24 cellular contexts compared by ENCODE assay signal in the genomic region with DNA sequence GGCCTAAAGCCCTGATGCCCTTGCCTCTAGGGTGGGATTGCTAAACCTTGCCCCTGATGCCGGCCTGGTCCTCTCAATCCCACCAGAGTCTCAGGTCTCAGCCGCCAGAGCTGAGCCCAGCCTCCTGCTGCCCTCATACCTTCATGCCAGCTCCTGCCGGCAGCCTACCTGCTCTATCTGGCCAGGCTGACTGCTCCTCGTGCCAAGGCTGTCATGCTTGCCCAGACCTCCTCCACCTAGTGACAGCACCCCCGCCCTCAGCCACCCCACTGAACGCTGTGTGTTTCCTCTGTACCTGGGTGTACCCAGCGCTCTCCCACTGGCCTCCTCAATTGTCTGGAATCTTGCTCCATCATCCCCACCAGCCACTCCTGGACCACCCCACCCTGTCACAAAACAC.
"Had no signal": no experiment of that assay in that cellular context is flagged by ENCODE, and none has a peak within 500 bp of the region (broad histone marks: within the 10 kb centered on the region; RNA-seq: fewer than 3 reads in every experiment).

No MANE protein-coding gene starts in this region.

- ATAC-seq: activated T-helper 17 cell treated with anti-CD3 and anti-CD28 coated beads, Interleukin-2, amount 50 U/mL, for 72 hours; T-helper 17 cell had no signal

- H3K27me3 ChIP-seq: brain microvascular endothelial cell, SJSA1 had no signal

- H3K36me3 ChIP-seq: brain microvascular endothelial cell, SJSA1 had no signal

- H3K4me1 ChIP-seq: SJSA1 had no signal

- H3K4me2 ChIP-seq: KMS-11 had no signal

- DNase-seq: activated B cell treated with CpG ODN at 0.5 μM for 24 hours; activated CD4-positive, alpha-beta memory T cell treated with anti-CD3 and anti-CD28 coated beads for 36 hours; activated CD4-positive, alpha-beta T cell treated with anti-CD3 and anti-CD28 coated beads, Interleukin-2, amount 10 ng/mL, durations not matched to agents 7 days and 5 days; activated gamma-delta T cell treated with Interleukin-2 at 50 U/mL for 16 hours; activated naive CD4-positive, alpha-beta T cell treated with anti-CD3 and anti-CD28 coated beads, Interleukin-2, amount 10 ng/mL, durations not matched to agents 7 days and 5 days; activated naive CD8-positive, alpha-beta T cell treated with anti-CD3 and anti-CD28 coated beads for 36 hours; activated T-cell treated with anti-CD3 and anti-CD28 coated beads for 4 hours; activated T-cell treated with anti-CD3 and anti-CD28 coated beads, Interleukin-2, amount 50 U/mL, for 48 hours; brain microvascular endothelial cell; NCI-H1092; NCI-H1417; NCI-H1930; NCI-H2171; NCI-H2227 treated with DMSO at 0.1 percent for 48 hours; NCI-H446 treated with DMSO at 0.1 percent for 48 hours; NCI-H524 treated with DMSO at 0.1 percent for 48 hours; NCI-H748 treated with DMSO at 0.1 percent for 48 hours; Right ventricle myocardium superior; RPMI8226; T-helper 17 cell; T-helper 9 cell had no signal

- H3K4me3 ChIP-seq: SJSA1 had no signal

- H3K9ac ChIP-seq: KMS-11 had no signal

- H3K27ac ChIP-seq: brain microvascular endothelial cell, KMS-11, SJSA1 had no signal

- H3K9me3 ChIP-seq: SJSA1 had no signal
